ENCODE assay signal across 2 cellular contexts in the genomic region with DNA sequence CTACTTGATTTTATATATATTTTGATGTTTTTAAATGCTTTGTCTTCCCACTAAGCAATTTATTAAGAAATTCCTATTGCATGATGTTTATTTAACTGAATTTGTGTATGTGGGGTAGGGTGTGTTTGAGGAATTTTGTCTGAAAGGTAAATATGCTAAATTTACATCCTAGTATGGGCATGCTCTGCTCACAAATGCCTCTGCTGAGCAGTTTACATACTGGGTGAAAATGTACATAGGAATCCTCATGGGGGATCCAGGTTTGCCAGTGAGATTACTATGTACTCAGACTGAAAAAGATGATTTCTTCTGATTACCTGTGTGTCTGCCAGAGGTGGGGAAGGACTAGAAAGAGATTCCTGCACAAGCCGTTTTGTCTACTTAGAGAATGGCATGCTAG.
TF ChIP-seq lines count a peak whose summit lies in the region.

No MANE protein-coding gene starts in this region.

TF ChIP-seq in SK-N-SH treated with all-trans-retinoic acid at 6 μM for 48 hours, 23 proteins besides CTCF, POLR2A, EP300 and RAD21 (continued from another document):
- no peak for TF ChIP-seq CREB5 (CRISPR knock-in tag; IDR thresholded peaks at IDR 0.05; ENCODE audit: low read depth)
- TF ChIP-seq ZNF565 (CRISPR knock-in tag; conservative IDR thresholded peaks at IDR 0.05; ENCODE audit: low read depth): no peak
- no peak for TF ChIP-seq RARB (CRISPR knock-in tag; IDR thresholded peaks at IDR 0.05)
- no peak for TF ChIP-seq ZC3H10 (CRISPR knock-in tag; IDR thresholded peaks at IDR 0.05)
- TF ChIP-seq BACH2 (CRISPR knock-in tag; IDR thresholded peaks at IDR 0.05; ENCODE audit: borderline replicate concordance): no peak
- TF ChIP-seq OSR1 (CRISPR knock-in tag; IDR thresholded peaks at IDR 0.05): no peak
- TF ChIP-seq POU6F1 (CRISPR knock-in tag; IDR thresholded peaks at IDR 0.05; ENCODE audit: borderline replicate concordance, low read depth): no peak
- no peak for TF ChIP-seq ZFP3 (CRISPR knock-in tag; IDR thresholded peaks at IDR 0.05)
- no peak for TF ChIP-seq PPARA (CRISPR knock-in tag; IDR thresholded peaks at IDR 0.05; ENCODE audit: borderline replicate concordance)
- TF ChIP-seq TSHZ2 (CRISPR knock-in tag; IDR thresholded peaks at IDR 0.05): no peak
- TF ChIP-seq ZNF8 (CRISPR knock-in tag; IDR thresholded peaks at IDR 0.05): no peak
TF ChIP-seq in SK-N-SH treated with all-trans-retinoic acid at 6 μM for 48 hours: peak in this region for 0.

TF ChIP-seq in SK-N-SH, 30 proteins besides CTCF, POLR2A, EP300 and RAD21 (continued from another document):
- TF ChIP-seq REST (IDR thresholded peaks at IDR 0.05; ENCODE audit: low read depth, low read length) (no peak), JUND (IDR thresholded peaks at IDR 0.05) (no peak), ELF1 (IDR thresholded peaks at IDR 0.05) (no peak), IRF3 (IDR thresholded peaks at IDR 0.05; ENCODE audit: low read depth, low read length) (no peak)
